12 cellular contexts compared by ENCODE assay signal in genomic region chr22:46626911-46627805, GRCh38.
DNase-seq lines count a peak whose midpoint lies in the region; ATAC-seq and TF ChIP-seq lines count a peak whose summit lies in the region.
"Had no signal": no experiment of that assay in that cellular context is flagged by ENCODE, and none has a peak within 500 bp of the region (broad histone marks: within the 10 kb centered on the region; RNA-seq: fewer than 3 reads in every experiment).

No MANE protein-coding gene starts in this region.

- peaks cover 0 to 3% of the 10 kb centered on the region in 2 experiments; a peak in 2 of 3 replicates for H3K36me3 ChIP-seq in HEK293 (ENCODE audit: control insufficient read depth in 2 of 2, insufficient read depth in 1 of 2, low read length in 2 of 2)
- no peaks in the 10 kb centered on the region for H3K36me3 ChIP-seq in NT2/D1 (ENCODE audit: insufficient read depth, insufficient read length, low read length)
- H3K36me3 ChIP-seq in iPS DF 6.9 (ENCODE audit: control insufficient read depth, insufficient read depth, low read length), result no peaks in the 10 kb centered on the region

- H3K9me3 ChIP-seq in HEK293 (ENCODE audit: control insufficient read depth, insufficient read depth, low read depth, low read length) (no peaks in the 10 kb centered on the region), NT2/D1 (ENCODE audit: insufficient read depth, low read length) (no peaks in the 10 kb centered on the region), iPS DF 6.9 (ENCODE audit: control insufficient read depth, insufficient read depth, low read length) (no peaks in the 10 kb centered on the region)
- H3K9me3 ChIP-seq: body of pancreas had no signal

- CTCF ChIA-PET in HEK293 (lab: Yijun Ruan, JAX), result no interaction called here

- TF ChIP-seq CTCF in HEK293 (tag by site-specific recombination; IDR thresholded peaks at IDR 0.05), result no peak

- peak; percentile 39 for DNase-seq in NT2/D1 (ENCODE audit: low read depth, low spot score)
- DNase-seq in iPS DF 6.9 (ENCODE audit: low read depth, low spot score), result peak; percentile 64
- no peak for DNase-seq in substantia nigra (lab: John Stamatoyannopoulos, UW)
- no peak for DNase-seq in amygdala (lab: John Stamatoyannopoulos, UW)
- DNase-seq: body of pancreas; effector CD4-positive, alpha-beta T cell; foreskin fibroblast; NCI-H1092; NCI-H446 treated with DMSO at 0.1 percent for 48 hours had no signal

- H3K9ac ChIP-seq in NT2/D1 (ENCODE audit: insufficient read length, low read depth), result peak overlapping the region; percentile 57

- no peak overlapping the region for H3K27ac ChIP-seq in HEK293 (ENCODE audit: extremely low read depth, low read depth, low read length)
- no peak overlapping the region for H3K27ac ChIP-seq in iPS DF 6.9 (ENCODE audit: low read length)
- peak overlapping the region in 19 of 21 experiments; percentile 37 to 86 (median 74) for H3K27ac ChIP-seq in skin epidermis
- no peak overlapping the region for H3K27ac ChIP-seq in substantia nigra (ENCODE audit: low read depth, low read length, poor library complexity, severe bottlenecking)
- H3K27ac ChIP-seq: body of pancreas had no signal

- H3K27me3 ChIP-seq in NT2/D1 (ENCODE audit: insufficient read depth, insufficient read length) (no peaks in the 10 kb centered on the region), iPS DF 6.9 (ENCODE audit: control insufficient read depth, insufficient read depth, low read length) (no peaks in the 10 kb centered on the region)
- H3K27me3 ChIP-seq: body of pancreas had no signal

- POLR2A ChIA-PET in HEK293 (lab: Yijun Ruan, JAX), result no interaction called here

- WGBS in iPS DF 6.9 (ENCODE audit: insufficient coverage, insufficient read length), result no CpG with 5 or more reads among the region's 39 CpGs

- no peak overlapping the region for H3K4me3 ChIP-seq in HEK293 (ENCODE audit: low read depth, low read length)
- H3K4me3 ChIP-seq in NT2/D1 (ENCODE audit: insufficient read length, low read depth), result no peak overlapping the region
- no peak overlapping the region for H3K4me3 ChIP-seq in iPS DF 6.9 (ENCODE audit: low read length)
- H3K4me3 ChIP-seq in skin epidermis, result peak overlapping the region in 1 of 7 experiments; percentile 5
- H3K4me3 ChIP-seq: body of pancreas had no signal

- H3K4me1 ChIP-seq in HEK293 (ENCODE audit: control insufficient read depth, insufficient read depth, low read length) (no peaks in the 10 kb centered on the region), NT2/D1 (ENCODE audit: insufficient read depth, insufficient read length) (peaks cover 14% of the 10 kb centered on the region), iPS DF 6.9 (ENCODE audit: control insufficient read depth, insufficient read depth, low read length) (no peaks in the 10 kb centered on the region; the same call in 1 of the 2 replicates)
- H3K4me1 ChIP-seq: body of pancreas had no signal

- ATAC-seq in GM21526 (IDR thresholded peaks at IDR 0.05; ENCODE audit: low FRiP score, unreplicated experiment), result no peak
- ATAC-seq: body of pancreas had no signal

TF ChIP-seq in HEK293, 187 proteins besides CTCF, POLR2A, EP300 and RAD21:
- TF ChIP-seq ZNF366 (tag by site-specific recombination; conservative IDR thresholded peaks at IDR 0.05) (no peak), SCRT1 (tag by site-specific recombination; IDR thresholded peaks at IDR 0.05; ENCODE audit: borderline replicate concordance) (no peak), BCL6B (tag by site-specific recombination; IDR thresholded peaks at IDR 0.05) (no peak), ZNF596 (tag by site-specific recombination; IDR thresholded peaks at IDR 0.05) (no peak), KLF8 (tag by site-specific recombination; IDR thresholded peaks at IDR 0.05) (no peak), PATZ1 (tag by site-specific recombination; IDR thresholded peaks at IDR 0.05) (peak; percentile 27; the same call in 1 of the 2 replicates), ZNF558 (tag by site-specific recombination; IDR thresholded peaks at IDR 0.05) (no peak), KLF1 (tag by site-specific recombination; IDR thresholded peaks at IDR 0.05) (no peak), ZNF239 (tag by site-specific recombination; IDR thresholded peaks at IDR 0.05) (no peak), ZNF341 (tag by site-specific recombination; IDR thresholded peaks at IDR 0.05; ENCODE audit: low read depth) (no peak), PRDM1 (tag by site-specific recombination; IDR thresholded peaks at IDR 0.05) (no peak)
- TF ChIP-seq, protein P1, sequence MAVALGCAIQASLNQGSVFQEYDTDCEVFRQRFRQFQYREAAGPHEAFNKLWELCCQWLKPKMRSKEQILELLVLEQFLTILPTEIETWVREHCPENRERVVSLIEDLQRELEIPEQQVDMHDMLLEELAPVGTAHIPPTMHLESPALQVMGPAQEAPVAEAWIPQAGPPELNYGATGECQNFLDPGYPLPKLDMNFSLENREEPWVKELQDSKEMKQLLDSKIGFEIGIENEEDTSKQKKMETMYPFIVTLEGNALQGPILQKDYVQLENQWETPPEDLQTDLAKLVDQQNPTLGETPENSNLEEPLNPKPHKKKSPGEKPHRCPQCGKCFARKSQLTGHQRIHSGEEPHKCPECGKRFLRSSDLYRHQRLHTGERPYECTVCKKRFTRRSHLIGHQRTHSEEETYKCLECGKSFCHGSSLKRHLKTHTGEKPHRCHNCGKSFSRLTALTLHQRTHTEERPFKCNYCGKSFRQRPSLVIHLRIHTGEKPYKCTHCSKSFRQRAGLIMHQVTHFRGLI (tag by site-specific recombination; IDR thresholded peaks at IDR 0.05), result 0 out of 2 replicates have a peak, but pooled peaks have one; percentile 19
- TF ChIP-seq, protein P2, sequence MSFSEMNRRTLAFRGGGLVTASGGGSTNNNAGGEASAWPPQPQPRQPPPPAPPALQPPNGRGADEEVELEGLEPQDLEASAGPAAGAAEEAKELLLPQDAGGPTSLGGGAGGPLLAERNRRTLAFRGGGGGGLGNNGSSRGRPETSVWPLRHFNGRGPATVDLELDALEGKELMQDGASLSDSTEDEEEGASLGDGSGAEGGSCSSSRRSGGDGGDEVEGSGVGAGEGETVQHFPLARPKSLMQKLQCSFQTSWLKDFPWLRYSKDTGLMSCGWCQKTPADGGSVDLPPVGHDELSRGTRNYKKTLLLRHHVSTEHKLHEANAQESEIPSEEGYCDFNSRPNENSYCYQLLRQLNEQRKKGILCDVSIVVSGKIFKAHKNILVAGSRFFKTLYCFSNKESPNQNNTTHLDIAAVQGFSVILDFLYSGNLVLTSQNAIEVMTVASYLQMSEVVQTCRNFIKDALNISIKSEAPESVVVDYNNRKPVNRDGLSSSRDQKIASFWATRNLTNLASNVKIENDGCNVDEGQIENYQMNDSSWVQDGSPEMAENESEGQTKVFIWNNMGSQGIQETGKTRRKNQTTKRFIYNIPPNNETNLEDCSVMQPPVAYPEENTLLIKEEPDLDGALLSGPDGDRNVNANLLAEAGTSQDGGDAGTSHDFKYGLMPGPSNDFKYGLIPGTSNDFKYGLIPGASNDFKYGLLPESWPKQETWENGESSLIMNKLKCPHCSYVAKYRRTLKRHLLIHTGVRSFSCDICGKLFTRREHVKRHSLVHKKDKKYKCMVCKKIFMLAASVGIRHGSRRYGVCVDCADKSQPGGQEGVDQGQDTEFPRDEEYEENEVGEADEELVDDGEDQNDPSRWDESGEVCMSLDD (tag by site-specific recombination; IDR thresholded peaks at IDR 0.05), result no peak
- TF ChIP-seq, protein P3, sequence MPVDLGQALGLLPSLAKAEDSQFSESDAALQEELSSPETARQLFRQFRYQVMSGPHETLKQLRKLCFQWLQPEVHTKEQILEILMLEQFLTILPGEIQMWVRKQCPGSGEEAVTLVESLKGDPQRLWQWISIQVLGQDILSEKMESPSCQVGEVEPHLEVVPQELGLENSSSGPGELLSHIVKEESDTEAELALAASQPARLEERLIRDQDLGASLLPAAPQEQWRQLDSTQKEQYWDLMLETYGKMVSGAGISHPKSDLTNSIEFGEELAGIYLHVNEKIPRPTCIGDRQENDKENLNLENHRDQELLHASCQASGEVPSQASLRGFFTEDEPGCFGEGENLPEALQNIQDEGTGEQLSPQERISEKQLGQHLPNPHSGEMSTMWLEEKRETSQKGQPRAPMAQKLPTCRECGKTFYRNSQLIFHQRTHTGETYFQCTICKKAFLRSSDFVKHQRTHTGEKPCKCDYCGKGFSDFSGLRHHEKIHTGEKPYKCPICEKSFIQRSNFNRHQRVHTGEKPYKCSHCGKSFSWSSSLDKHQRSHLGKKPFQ (tag by site-specific recombination; IDR thresholded peaks at IDR 0.05), result no peak
TF ChIP-seq in HEK293: peak in this region for 2.

Comparison
In these comparisons a context has a peak if more than half of its experiments do, and no peak if none do; other contexts are left out.
1. H3K27ac ChIP-seq: peak in skin epidermis (19 of 21); none in HEK293 (single experiment), iPS DF 6.9 (single experiment) and substantia nigra (single experiment).
2. DNase-seq: peak in NT2/D1 (single experiment) and iPS DF 6.9 (single experiment); none in substantia nigra (0 of 49) and amygdala (0 of 56).